In the genomic region with DNA sequence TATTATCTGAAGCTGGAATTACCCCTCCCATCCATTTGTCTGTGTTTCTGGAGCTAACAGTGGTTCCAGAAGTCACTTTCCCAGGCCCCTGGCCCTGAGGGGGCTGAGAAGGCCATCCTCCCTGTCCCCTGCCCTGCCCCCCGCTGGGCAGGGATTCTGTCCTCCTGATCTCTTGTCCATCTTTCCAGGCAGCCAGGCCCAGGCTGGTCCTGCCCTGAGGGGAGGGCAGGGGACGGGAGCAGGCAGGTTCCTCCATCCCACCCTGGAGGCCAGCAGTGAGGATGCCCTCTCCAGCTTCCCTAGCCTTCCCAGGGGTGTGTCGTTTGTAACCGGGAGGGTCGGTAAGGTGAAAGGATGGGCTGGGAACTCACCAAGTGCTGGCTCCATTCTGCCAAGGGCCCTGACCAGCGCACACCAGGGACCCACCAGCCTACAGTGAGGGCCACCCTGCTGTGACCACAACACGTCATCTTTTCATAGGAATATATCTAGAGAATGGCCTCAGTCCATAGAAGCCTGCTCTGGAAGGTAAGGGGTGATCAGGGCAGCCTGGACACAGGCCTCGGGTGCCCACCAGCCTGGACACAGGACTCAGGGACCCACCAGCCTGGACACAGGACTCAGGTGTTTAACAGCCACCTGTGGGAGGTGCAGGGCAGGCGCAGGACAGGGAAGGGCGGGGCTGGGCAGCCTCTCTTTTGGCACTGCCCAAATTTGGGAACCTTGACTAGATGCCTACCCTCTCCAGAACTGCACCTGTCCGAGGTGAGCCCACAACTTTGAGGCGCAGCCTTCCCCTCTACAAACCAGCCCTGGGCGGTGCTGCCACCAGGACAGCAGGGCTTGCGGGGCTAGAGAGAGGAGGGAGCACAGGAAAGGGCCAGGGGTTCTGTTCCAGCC, we compare ENCODE assay signal across 31 cellular contexts. TPM values are rescaled to one million over a fixed set of nuclear protein-coding genes. Genes with fewer than 3 reads are reported as not detected.
DNase-seq lines count a peak whose midpoint lies in the region; ATAC-seq and TF ChIP-seq lines count a peak whose summit lies in the region.
"Had no signal": no experiment of that assay in that cellular context is flagged by ENCODE, and none has a peak within 500 bp of the region (broad histone marks: within the 10 kb centered on the region; RNA-seq: fewer than 3 reads in every experiment).

No MANE protein-coding gene starts in this region.

- no peak overlapping the region for H3K23ac ChIP-seq in IMR-90 (ENCODE audit: low read depth, low read length)

- H4K20me1 ChIP-seq in IMR-90 (ENCODE audit: insufficient read depth, low read length): no peaks in the 10 kb centered on the region

- H2AK5ac ChIP-seq in IMR-90 (ENCODE audit: low read depth, low read length): no peak overlapping the region

- H2AK9ac ChIP-seq in IMR-90 (replicated peaks; ENCODE audit: low read depth, low read length, poor library complexity): peak overlapping the region; percentile 26

- ATAC-seq in IMR-90 (ENCODE audit: low read depth): no peak
- no peak for ATAC-seq in lower lobe of right lung
- ATAC-seq in GM21381 (IDR thresholded peaks at IDR 0.05; ENCODE audit: unreplicated experiment): no peak
- no peak for ATAC-seq in GM21367 (IDR thresholded peaks at IDR 0.05; ENCODE audit: unreplicated experiment)
- ATAC-seq: gastrocnemius medialis; HepG2; stimulated activated naive B cell treated with anti-CD40 and anti-IgM and Interleukin-4, amounts not matched to agents 10 μg/mL and 1 μg/mL and 100 μg/mL, for 72 hours had no signal

- dilution Hi-C loops in IMR-90 (cut with HindIII; ENCODE audit: low sequenced_read_pairs, unreplicated experiment): no loop called here

- TF ChIP-seq EP300 in stomach (IDR thresholded peaks at IDR 0.05): no peak

- no peaks in the 10 kb centered on the region for H3K9me3 Mint-ChIP-seq in activated CD4-positive, alpha-beta memory T cell treated with anti-CD3 and anti-CD28 coated beads for 36 hours
- no peaks in the 10 kb centered on the region for H3K9me3 Mint-ChIP-seq in activated CD4-positive, alpha-beta memory T cell treated with anti-CD3 and anti-CD28 coated beads, Interleukin-2, amount 10 ng/mL, durations not matched to agents 7 days and 5 days
- H3K9me3 Mint-ChIP-seq: CD4-positive, alpha-beta memory T cell; stimulated activated naive B cell treated with anti-CD40 and anti-IgM and Interleukin-4, amounts not matched to agents 10 μg/mL and 1 μg/mL and 100 μg/mL, for 72 hours had no signal

- H3K4me2 ChIP-seq in IMR-90 (ENCODE audit: low read depth, low read length): no peak overlapping the region

- H3K79me1 ChIP-seq in IMR-90 (ENCODE audit: low read depth in 1 of 2, low read length in 2 of 2): no peaks in the 10 kb centered on the region

- H3K27me3 ChIP-seq in IMR-90 (ENCODE audit: control insufficient read depth, insufficient read depth, low read length): peaks cover 2% of the 10 kb centered on the region; the same call in 1 of the 2 replicates
- H3K27me3 ChIP-seq in lower lobe of right lung (ENCODE audit: low read depth): peaks cover 13% of the 10 kb centered on the region
- H3K27me3 ChIP-seq in stomach: peaks cover 0 to 16% (median 4%) of the 10 kb centered on the region in 3 donors
- H3K27me3 ChIP-seq: adrenal gland, gastrocnemius medialis had no signal

- DNase-seq in activated CD4-positive, alpha-beta memory T cell treated with anti-CD3 and anti-CD28 coated beads for 36 hours: peak; percentile 7
- DNase-seq in activated CD4-positive, alpha-beta memory T cell treated with anti-CD3 and anti-CD28 coated beads, Interleukin-2, amount 10 ng/mL, durations not matched to agents 7 days and 5 days: no peak
- DNase-seq in IMR-90 (no peak), lower lobe of right lung (peak; percentile 35), stomach (peak; percentile 10), SIG-M5 (lab: John Stamatoyannopoulos, UW) (no peak)
- DNase-seq: 8988T; activated CD4-positive, alpha-beta T cell treated with anti-CD3 and anti-CD28 coated beads, Interleukin-2, amount 50 U/mL, for 4 hours; AML-193; CD4-positive, alpha-beta memory T cell; DMS153; effector memory CD4-positive, alpha-beta T cell; hypothalamus; NCI-H1092; NCI-H2029; NCI-H226; NCI-H748 treated with DMSO at 0.1 percent for 48 hours; occipital lobe; retina; stimulated activated CD4-positive, alpha-beta T cell treated with anti-CD3 and anti-CD28 coated beads, Interleukin-4, amount 100 ng/mL, for 24 hours; stimulated activated naive B cell treated with anti-CD40 and anti-IgM and Interleukin-4, amounts not matched to agents 10 μg/mL and 1 μg/mL and 100 μg/mL, for 72 hours had no signal

- TF ChIP-seq RAD21 in IMR-90 (IDR thresholded peaks at IDR 0.05; ENCODE audit: low read length): no peak

- no peaks in the 10 kb centered on the region for H3K27me3 Mint-ChIP-seq in activated CD4-positive, alpha-beta memory T cell treated with anti-CD3 and anti-CD28 coated beads for 36 hours
- H3K27me3 Mint-ChIP-seq in activated CD4-positive, alpha-beta memory T cell treated with anti-CD3 and anti-CD28 coated beads, Interleukin-2, amount 10 ng/mL, durations not matched to agents 7 days and 5 days: no peaks in the 10 kb centered on the region
- H3K27me3 Mint-ChIP-seq: CD4-positive, alpha-beta memory T cell had no signal

- no peak overlapping the region for H2BK20ac ChIP-seq in IMR-90 (ENCODE audit: low read depth, low read length)

- H3K9me1 ChIP-seq in IMR-90 (ENCODE audit: insufficient read depth, low read length): no peaks in the 10 kb centered on the region

- H4K91ac ChIP-seq in IMR-90 (ENCODE audit: insufficient read depth, low read depth, low read length): no peak overlapping the region

- no peak overlapping the region for H3K27ac ChIP-seq in IMR-90 (ENCODE audit: insufficient read depth, low read length)
- no peak overlapping the region for H3K27ac ChIP-seq in lower lobe of right lung
- no peak overlapping the region for H3K27ac ChIP-seq in stomach
- H3K27ac ChIP-seq: adrenal gland, esophagus muscularis mucosa, gastrocnemius medialis, RWPE1, thoracic aorta, VCaP had no signal

- no peak overlapping the region for H3K18ac ChIP-seq in IMR-90 (ENCODE audit: low read depth, low read length)

- 80% methylated on average over 1 of the region's 14 CpGs; no CpG with 5 or more reads in 1 of the 2 experiments for WGBS in IMR-90 (ENCODE audit: extremely low coverage in 2 of 2, insufficient read length in 1 of 2), 2 experiments
- WGBS in stomach, 5 donors: 79 to 85% (median 83%) methylated on average over 10 to 14 of the region's 14 CpGs

- BruUV-seq in IMR-90 (replicated peaks; lab: Mats Ljungman, UMichigan): no TSS peak

- no peak overlapping the region for H2BK15ac ChIP-seq in IMR-90 (ENCODE audit: low read depth, low read length)

- H3K9me3 ChIP-seq in IMR-90 (ENCODE audit: control insufficient read depth, insufficient read depth, low read length): no peaks in the 10 kb centered on the region
- no peaks in the 10 kb centered on the region for H3K9me3 ChIP-seq in lower lobe of right lung
- H3K9me3 ChIP-seq in stomach: no peaks in the 10 kb centered on the region
- H3K9me3 ChIP-seq: adrenal gland, esophagus muscularis mucosa, gastrocnemius medialis, thoracic aorta had no signal

- H3K4me1 ChIP-seq in IMR-90 (ENCODE audit: control insufficient read depth, insufficient read depth, low read length) (no peaks in the 10 kb centered on the region), lower lobe of right lung (no peaks in the 10 kb centered on the region), stomach (no peaks in the 10 kb centered on the region)
- H3K4me1 ChIP-seq: adrenal gland, esophagus muscularis mucosa, gastrocnemius medialis had no signal

- POLR2A ChIA-PET in activated CD4-positive, alpha-beta memory T cell treated with anti-CD3 and anti-CD28 coated beads for 36 hours (lab: Charles Lee): no interaction called here
- POLR2A ChIA-PET in activated CD4-positive, alpha-beta memory T cell treated with anti-CD3 and anti-CD28 coated beads, Interleukin-2, amount 10 ng/mL, durations not matched to agents 7 days and 5 days (lab: Charles Lee): no interaction called here
- POLR2A ChIA-PET in IMR-90 (lab: Charles Lee; ENCODE audit: unreplicated experiment): no interaction called here

- H3K4me1 Mint-ChIP-seq in activated CD4-positive, alpha-beta memory T cell treated with anti-CD3 and anti-CD28 coated beads for 36 hours (ENCODE audit: low read depth): peaks cover 21% of the 10 kb centered on the region
- peaks cover 25% of the 10 kb centered on the region for H3K4me1 Mint-ChIP-seq in activated CD4-positive, alpha-beta memory T cell treated with anti-CD3 and anti-CD28 coated beads, Interleukin-2, amount 10 ng/mL, durations not matched to agents 7 days and 5 days
- H3K4me1 Mint-ChIP-seq: stimulated activated naive B cell treated with anti-CD40 and anti-IgM and Interleukin-4, amounts not matched to agents 10 μg/mL and 1 μg/mL and 100 μg/mL, for 72 hours had no signal

- CTCF ChIA-PET in activated CD4-positive, alpha-beta memory T cell treated with anti-CD3 and anti-CD28 coated beads for 36 hours (lab: Charles Lee): no interaction called here
- CTCF ChIA-PET in activated CD4-positive, alpha-beta memory T cell treated with anti-CD3 and anti-CD28 coated beads, Interleukin-2, amount 10 ng/mL, durations not matched to agents 7 days and 5 days (lab: Charles Lee): no interaction called here
- CTCF ChIA-PET in IMR-90 (lab: Yijun Ruan, JAX): no interaction called here

- H2AFZ ChIP-seq in IMR-90 (replicated peaks; ENCODE audit: low read length, poor library complexity): no peak overlapping the region

- H3K36me3 ChIP-seq in IMR-90 (ENCODE audit: control insufficient read depth, insufficient read depth, low read length) (no peaks in the 10 kb centered on the region), lower lobe of right lung (no peaks in the 10 kb centered on the region), stomach (no peaks in the 10 kb centered on the region)
- H3K36me3 ChIP-seq: adrenal gland, esophagus muscularis mucosa, gastrocnemius medialis, thoracic aorta had no signal

- H3K4me3 ChIP-seq in IMR-90 (ENCODE audit: insufficient read depth, low read depth, low read length) (no peak overlapping the region), lower lobe of right lung (no peak overlapping the region), stomach (no peak overlapping the region)
- H3K4me3 ChIP-seq: adrenal gland, esophagus muscularis mucosa, gastrocnemius medialis, thoracic aorta had no signal

- no peaks in the 10 kb centered on the region for H3K36me3 Mint-ChIP-seq in activated CD4-positive, alpha-beta memory T cell treated with anti-CD3 and anti-CD28 coated beads for 36 hours
- no peaks in the 10 kb centered on the region for H3K36me3 Mint-ChIP-seq in activated CD4-positive, alpha-beta memory T cell treated with anti-CD3 and anti-CD28 coated beads, Interleukin-2, amount 10 ng/mL, durations not matched to agents 7 days and 5 days (ENCODE audit: low read depth)
- H3K36me3 Mint-ChIP-seq: brain; CD4-positive, alpha-beta memory T cell; stimulated activated naive B cell treated with anti-CD40 and anti-IgM and Interleukin-4, amounts not matched to agents 10 μg/mL and 1 μg/mL and 100 μg/mL, for 72 hours had no signal

- H4K8ac ChIP-seq in IMR-90 (ENCODE audit: low read depth in 2 of 2, low read length in 2 of 2): no peak overlapping the region

- no peak overlapping the region for H3K14ac ChIP-seq in IMR-90 (replicated peaks; ENCODE audit: low read depth, low read length)

- no peak for TF ChIP-seq CTCF in IMR-90 (conservative IDR thresholded peaks at IDR 0.05; ENCODE audit: low read depth, low read length)
- no peak for TF ChIP-seq CTCF in lower lobe of right lung (IDR thresholded peaks at IDR 0.05)
- no peak for TF ChIP-seq CTCF in stomach (IDR thresholded peaks at IDR 0.05)

- no peak overlapping the region for H3K4me3 Mint-ChIP-seq in activated CD4-positive, alpha-beta memory T cell treated with anti-CD3 and anti-CD28 coated beads for 36 hours
- no peak overlapping the region for H3K4me3 Mint-ChIP-seq in activated CD4-positive, alpha-beta memory T cell treated with anti-CD3 and anti-CD28 coated beads, Interleukin-2, amount 10 ng/mL, durations not matched to agents 7 days and 5 days
- H3K4me3 Mint-ChIP-seq: brain; stimulated activated naive B cell treated with anti-CD40 and anti-IgM and Interleukin-4, amounts not matched to agents 10 μg/mL and 1 μg/mL and 100 μg/mL, for 72 hours had no signal

- H4K5ac ChIP-seq in IMR-90 (ENCODE audit: low read depth, low read length): no peak overlapping the region

- TF ChIP-seq POLR2A in IMR-90 (IDR thresholded peaks at IDR 0.05; ENCODE audit: low read depth, low read length) (no peak), stomach (IDR thresholded peaks at IDR 0.05) (no peak)

- H3K56ac ChIP-seq in IMR-90 (ENCODE audit: extremely low read depth, insufficient read depth, low read length): no peak overlapping the region

- H2BK120ac ChIP-seq in IMR-90 (ENCODE audit: low read depth, low read length): no peak overlapping the region

- no peak overlapping the region for H3K9ac ChIP-seq in IMR-90 (ENCODE audit: low read depth, low read length)

- no peak overlapping the region for H3K4ac ChIP-seq in IMR-90 (ENCODE audit: low read depth, low read length)

- intact Hi-C loops in activated CD4-positive, alpha-beta memory T cell treated with anti-CD3 and anti-CD28 coated beads for 36 hours (cut with micrococcal nuclease): no loop called here
- intact Hi-C loops in IMR-90 (cut with micrococcal nuclease): no loop called here
- intact Hi-C loops in lower lobe of right lung (cut with DNase I): no loop called here
- intact Hi-C loops in stomach (cut with DNase I; ENCODE audit: low total_unique reads): no loop called here

- in situ Hi-C loops in IMR-90 (cut with MboI; ENCODE audit: low sequenced_read_pairs): no loop called here

- no peak overlapping the region for H2BK5ac ChIP-seq in IMR-90 (ENCODE audit: low read depth, low read length, poor library complexity, severe bottlenecking)

- no peak overlapping the region for H3K27ac Mint-ChIP-seq in activated CD4-positive, alpha-beta memory T cell treated with anti-CD3 and anti-CD28 coated beads for 36 hours
- no peak overlapping the region for H3K27ac Mint-ChIP-seq in activated CD4-positive, alpha-beta memory T cell treated with anti-CD3 and anti-CD28 coated beads, Interleukin-2, amount 10 ng/mL, durations not matched to agents 7 days and 5 days
- H3K27ac Mint-ChIP-seq: CD4-positive, alpha-beta memory T cell; stimulated activated naive B cell treated with anti-CD40 and anti-IgM and Interleukin-4, amounts not matched to agents 10 μg/mL and 1 μg/mL and 100 μg/mL, for 72 hours had no signal

RNA-seq across cellular contexts. Expression of gene GPC1, which starts 35.8 kb away (rescaled TPM):
- total RNA-seq in activated CD4-positive, alpha-beta memory T cell treated with anti-CD3 and anti-CD28 coated beads for 36 hours: 1 to 10 TPM; 4.7 to 4.9 TPM
- 1 to 10 TPM; 5.8 to 7.9 TPM for total RNA-seq in activated CD4-positive, alpha-beta memory T cell treated with anti-CD3 and anti-CD28 coated beads, Interleukin-2, amount 10 ng/mL, durations not matched to agents 7 days and 5 days
- 16.0 and 18.6 TPM in 2 replicates for total RNA-seq in IMR-90 (2012; rRNA removed)
- 211 and 222 TPM in 2 replicates for polyA plus RNA-seq in IMR-90 (2012; rRNA removed)
- 148 and 334 TPM in 2 replicates for polyA plus RNA-seq in IMR-90 (2012; cell fraction: cytosol; rRNA removed)
- polyA plus RNA-seq in IMR-90 (2012; cell fraction: nucleus; rRNA removed; ENCODE audit: low replicate concordance): 193 and 494 TPM in 2 replicates
- total RNA-seq in lower lobe of right lung: 14.7 TPM
- total RNA-seq in stomach: 100 to 1,000 TPM in 1 of 5 donors, 10 to 100 TPM in 4; 11.7 to 117 (median 28.8) TPM
- 10 to 100 TPM in 2 of 3 donors, 1 to 10 TPM in 1; 6.3 to 40.1 (median 14.0) TPM for polyA plus RNA-seq in stomach

Comparison
In these comparisons a context has a peak if more than half of its experiments do, and no peak if none do; other contexts are left out.
1. DNase-seq: peak in activated CD4-positive, alpha-beta memory T cell treated with anti-CD3 and anti-CD28 coated beads for 36 hours (single experiment), lower lobe of right lung (single experiment) and stomach (single experiment); none in activated CD4-positive, alpha-beta memory T cell treated with anti-CD3 and anti-CD28 coated beads, Interleukin-2, amount 10 ng/mL, durations not matched to agents 7 days and 5 days (single experiment), IMR-90 (single experiment) and SIG-M5 (single experiment).